In genomic region chr6:39938773-39939381, GRCh38 we compare ENCODE assay signal across 19 cellular contexts. TPM values are rescaled to one million over a fixed set of nuclear protein-coding genes. Genes with fewer than 3 reads are reported as not detected.
DNase-seq lines count a peak whose midpoint lies in the region; ATAC-seq and TF ChIP-seq lines count a peak whose summit lies in the region.
"Had no signal": no experiment of that assay in that cellular context is flagged by ENCODE, and none has a peak within 500 bp of the region (broad histone marks: within the 10 kb centered on the region; RNA-seq: fewer than 3 reads in every experiment).

No MANE protein-coding gene starts in this region.

- peak overlapping the region; percentile 12; the same call in 1 of the 2 replicates for H3K27ac ChIP-seq in WERI-Rb-1
- peak overlapping the region; percentile 30 for H3K27ac ChIP-seq in right cardiac atrium (ENCODE audit: low read length)
- peak overlapping the region; percentile 84 for H3K27ac ChIP-seq in psoas muscle
- H3K27ac ChIP-seq: BLaER1 treated with 17β-estradiol and CSF1 and Interleukin-3, amounts not matched to agents 10 nM and 100 nM had no signal

- no peaks in the 10 kb centered on the region for H3K27me3 ChIP-seq in WERI-Rb-1 (ENCODE audit: insufficient read depth, low read depth, severe bottlenecking)
- no peaks in the 10 kb centered on the region for H3K27me3 ChIP-seq in right cardiac atrium (ENCODE audit: control insufficient read depth, insufficient read depth)
- H3K27me3 ChIP-seq in psoas muscle (ENCODE audit: insufficient read depth in 3 of 3, low read length in 2 of 3): no peaks in the 10 kb centered on the region
- H3K27me3 ChIP-seq: BLaER1 treated with 17β-estradiol and CSF1 and Interleukin-3, amounts not matched to agents 10 nM and 100 nM had no signal

- H3K4me3 ChIP-seq in WERI-Rb-1 (ENCODE audit: low read depth, low read length): no peak overlapping the region
- H3K4me3 ChIP-seq in right cardiac atrium (ENCODE audit: low read length): no peak overlapping the region
- no peak overlapping the region for H3K4me3 ChIP-seq in psoas muscle
- H3K4me3 ChIP-seq: BLaER1 treated with 17β-estradiol and CSF1 and Interleukin-3, amounts not matched to agents 10 nM and 100 nM had no signal

- no peak overlapping the region for H3K4me3 Mint-ChIP-seq in activated CD4-positive, alpha-beta memory T cell treated with anti-CD3 and anti-CD28 coated beads for 36 hours
- H3K4me3 Mint-ChIP-seq: activated CD4-positive, alpha-beta T cell treated with anti-CD3 and anti-CD28 coated beads for 36 hours had no signal

- H3K9me3 ChIP-seq in WERI-Rb-1 (ENCODE audit: severe bottlenecking): no peaks in the 10 kb centered on the region
- H3K9me3 ChIP-seq in right cardiac atrium (ENCODE audit: control insufficient read depth, low read length): no peaks in the 10 kb centered on the region
- H3K9me3 ChIP-seq in psoas muscle: no peaks in the 10 kb centered on the region

- intact Hi-C loops in right cardiac atrium (cut with DNase I): no loop called here
- intact Hi-C loops in psoas muscle (cut with DNase I): no loop called here
- intact Hi-C loops in activated CD4-positive, alpha-beta memory T cell treated with anti-CD3 and anti-CD28 coated beads for 36 hours (cut with micrococcal nuclease): no loop called here

- H3K36me3 Mint-ChIP-seq in activated CD4-positive, alpha-beta memory T cell treated with anti-CD3 and anti-CD28 coated beads for 36 hours: no peaks in the 10 kb centered on the region

- POLR2A ChIA-PET in activated CD4-positive, alpha-beta memory T cell treated with anti-CD3 and anti-CD28 coated beads for 36 hours (lab: Charles Lee): no interaction called here

- DNase-seq in NCI-H2029 (lab: John Stamatoyannopoulos, UW) (peak; percentile 34), NCI-H2029 treated with DMSO at 0.1 percent for 48 hours (lab: John Stamatoyannopoulos, UW) (no peak), WERI-Rb-1 (peak; percentile 39), right cardiac atrium (no peak), psoas muscle (no peak)
- no peak for DNase-seq in activated CD4-positive, alpha-beta memory T cell treated with anti-CD3 and anti-CD28 coated beads for 36 hours
- DNase-seq: activated CD4-positive, alpha-beta T cell treated with anti-CD3 and anti-CD28 coated beads for 36 hours; activated gamma-delta T cell; anterior cingulate cortex; cerebellar nuclear complex; KBM-7; NCI-H2081 treated with DMSO at 0.1 percent for 48 hours; NK-92 treated with Interleukin-12 subunit alpha and Interleukin-12 subunit beta, amount 100 ng/mL, for 24 hours; retina; stimulated activated naive CD8-positive, alpha-beta T cell treated with anti-CD3 and anti-CD28 coated beads, Interleukin-15, Interleukin-2, amounts not matched to agents 100 U/mL and 50 U/mL, for 24 hours; trophoblast cell had no signal

- no peak overlapping the region for H3K27ac Mint-ChIP-seq in activated CD4-positive, alpha-beta memory T cell treated with anti-CD3 and anti-CD28 coated beads for 36 hours
- H3K27ac Mint-ChIP-seq: activated CD4-positive, alpha-beta T cell treated with anti-CD3 and anti-CD28 coated beads for 36 hours had no signal

- peaks cover 22% of the 10 kb centered on the region for H3K27me3 Mint-ChIP-seq in activated CD4-positive, alpha-beta memory T cell treated with anti-CD3 and anti-CD28 coated beads for 36 hours

- no peaks in the 10 kb centered on the region for H3K36me3 ChIP-seq in WERI-Rb-1
- H3K36me3 ChIP-seq in psoas muscle (ENCODE audit: insufficient read depth in 1 of 2, low read depth in 1 of 2): no peaks in the 10 kb centered on the region
- H3K36me3 ChIP-seq: BLaER1 treated with 17β-estradiol and CSF1 and Interleukin-3, amounts not matched to agents 10 nM and 100 nM had no signal

- WGBS in right cardiac atrium: 44% methylated on average over 6 of the region's 6 CpGs
- WGBS in psoas muscle, 3 donors: 33 to 48% (median 36%) methylated on average over 6 of the region's 6 CpGs

- no peaks in the 10 kb centered on the region for H3K9me3 Mint-ChIP-seq in activated CD4-positive, alpha-beta memory T cell treated with anti-CD3 and anti-CD28 coated beads for 36 hours

- no peak for ATAC-seq in right cardiac atrium
- ATAC-seq in psoas muscle: peak; percentile 47 to 78 (median 68)
- ATAC-seq in GM21619 (IDR thresholded peaks at IDR 0.05; ENCODE audit: unreplicated experiment): no peak
- ATAC-seq in HG03571 (IDR thresholded peaks at IDR 0.05; ENCODE audit: unreplicated experiment): no peak
- ATAC-seq: activated CD4-positive, alpha-beta T cell treated with anti-CD3 and anti-CD28 coated beads for 36 hours; stimulated activated naive CD8-positive, alpha-beta T cell treated with anti-CD3 and anti-CD28 coated beads, Interleukin-15, Interleukin-2, amounts not matched to agents 100 U/mL and 50 U/mL, for 24 hours had no signal

- CTCF ChIA-PET in activated CD4-positive, alpha-beta memory T cell treated with anti-CD3 and anti-CD28 coated beads for 36 hours (lab: Charles Lee): no interaction called here

- H3K4me1 ChIP-seq in right cardiac atrium (ENCODE audit: control insufficient read depth, insufficient read depth, low read length) (peaks cover 4% of the 10 kb centered on the region), psoas muscle (peaks cover 34% of the 10 kb centered on the region)
- H3K4me1 ChIP-seq: BLaER1 treated with 17β-estradiol and CSF1 and Interleukin-3, amounts not matched to agents 10 nM and 100 nM had no signal

- TF ChIP-seq CTCF in WERI-Rb-1 (IDR thresholded peaks at IDR 0.05; ENCODE audit: low read depth, low read length) (no peak), psoas muscle (IDR thresholded peaks at IDR 0.05) (no peak)

- peaks cover 2% of the 10 kb centered on the region for H3K4me1 Mint-ChIP-seq in activated CD4-positive, alpha-beta memory T cell treated with anti-CD3 and anti-CD28 coated beads for 36 hours (ENCODE audit: low read depth)

RNA-seq across cellular contexts. Expression of gene MOCS1, which starts 4.6 kb away (rescaled TPM):
- total RNA-seq in right cardiac atrium (10 to 100 TPM; 17.2 to 24.1 (median 21.9) TPM), psoas muscle (10 to 100 TPM; 24.2 to 44.2 (median 36.4) TPM)
- polyA plus RNA-seq in right cardiac atrium (22.4 TPM), psoas muscle (10 to 100 TPM; 17.3 to 32.5 (median 17.4) TPM)
- under 1 TPM; 0.51 to 0.76 TPM for total RNA-seq in activated CD4-positive, alpha-beta memory T cell treated with anti-CD3 and anti-CD28 coated beads for 36 hours

Comparison
In these comparisons a context has a peak if more than half of its experiments do, and no peak if none do; other contexts are left out.
1. DNase-seq: peak in NCI-H2029 (single experiment) and WERI-Rb-1 (single experiment); none in NCI-H2029 treated with DMSO at 0.1 percent for 48 hours (single experiment), right cardiac atrium (0 of 3), psoas muscle (0 of 2) and activated CD4-positive, alpha-beta memory T cell treated with anti-CD3 and anti-CD28 coated beads for 36 hours (single experiment).
2. H3K27ac ChIP-seq: peak in every context shown above with its lines; median percentile 84 in psoas muscle; 30 in right cardiac atrium; 12 in WERI-Rb-1.
3. ATAC-seq: peak in psoas muscle (4 of 4); none in right cardiac atrium (0 of 2), GM21619 (single experiment) and HG03571 (single experiment).
4. RNA of gene MOCS1, which starts 4.6 kb away (total RNA-seq): 24.2 to 44.2 TPM in psoas muscle and 17.2 to 24.1 TPM in right cardiac atrium; 0.51 to 0.76 TPM in activated CD4-positive, alpha-beta memory T cell treated with anti-CD3 and anti-CD28 coated beads for 36 hours; every median in the first group is over 10 times any median in the second.